2 cellular contexts compared by ENCODE assay signal in the genomic region with DNA sequence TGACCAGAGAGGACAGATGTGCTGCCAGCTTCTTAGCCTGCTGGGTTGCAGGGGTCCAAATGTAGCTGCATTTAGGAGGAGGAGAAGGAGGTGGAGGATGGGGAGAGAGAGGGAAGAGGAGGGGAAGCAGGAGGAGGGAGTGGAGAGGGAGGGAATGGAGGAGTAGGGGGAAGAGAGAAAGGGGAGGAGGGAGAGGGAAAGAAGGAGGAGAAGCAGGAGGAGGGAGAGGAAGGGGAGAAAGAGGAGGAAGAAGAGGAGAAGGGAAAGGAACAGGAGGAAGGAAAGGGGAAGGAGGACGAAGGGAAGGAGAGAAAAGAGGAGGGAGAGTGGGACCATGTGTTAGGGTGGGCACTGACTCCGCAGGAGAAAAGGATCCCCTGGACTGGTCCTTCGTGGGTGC.
TF ChIP-seq lines count a peak whose summit lies in the region.

No MANE protein-coding gene starts in this region.

TF ChIP-seq in GM23338, 12 proteins besides CTCF, POLR2A, EP300 and RAD21 (continues in another document):
- no peak for TF ChIP-seq STAT1 (IDR thresholded peaks at IDR 0.05; ENCODE audit: unreplicated experiment)
- TF ChIP-seq NANOG (IDR thresholded peaks at IDR 0.05; ENCODE audit: borderline replicate concordance), result no peak
- TF ChIP-seq EZH2phosphoT487 (IDR thresholded peaks at IDR 0.05; ENCODE audit: unreplicated experiment), result no peak
- TF ChIP-seq ZNF114 (CRISPR knock-in tag; IDR thresholded peaks at IDR 0.05), result no peak
- no peak for TF ChIP-seq POLR2AphosphoS5 (IDR thresholded peaks at IDR 0.05; ENCODE audit: low read depth)
- TF ChIP-seq, protein P1, sequence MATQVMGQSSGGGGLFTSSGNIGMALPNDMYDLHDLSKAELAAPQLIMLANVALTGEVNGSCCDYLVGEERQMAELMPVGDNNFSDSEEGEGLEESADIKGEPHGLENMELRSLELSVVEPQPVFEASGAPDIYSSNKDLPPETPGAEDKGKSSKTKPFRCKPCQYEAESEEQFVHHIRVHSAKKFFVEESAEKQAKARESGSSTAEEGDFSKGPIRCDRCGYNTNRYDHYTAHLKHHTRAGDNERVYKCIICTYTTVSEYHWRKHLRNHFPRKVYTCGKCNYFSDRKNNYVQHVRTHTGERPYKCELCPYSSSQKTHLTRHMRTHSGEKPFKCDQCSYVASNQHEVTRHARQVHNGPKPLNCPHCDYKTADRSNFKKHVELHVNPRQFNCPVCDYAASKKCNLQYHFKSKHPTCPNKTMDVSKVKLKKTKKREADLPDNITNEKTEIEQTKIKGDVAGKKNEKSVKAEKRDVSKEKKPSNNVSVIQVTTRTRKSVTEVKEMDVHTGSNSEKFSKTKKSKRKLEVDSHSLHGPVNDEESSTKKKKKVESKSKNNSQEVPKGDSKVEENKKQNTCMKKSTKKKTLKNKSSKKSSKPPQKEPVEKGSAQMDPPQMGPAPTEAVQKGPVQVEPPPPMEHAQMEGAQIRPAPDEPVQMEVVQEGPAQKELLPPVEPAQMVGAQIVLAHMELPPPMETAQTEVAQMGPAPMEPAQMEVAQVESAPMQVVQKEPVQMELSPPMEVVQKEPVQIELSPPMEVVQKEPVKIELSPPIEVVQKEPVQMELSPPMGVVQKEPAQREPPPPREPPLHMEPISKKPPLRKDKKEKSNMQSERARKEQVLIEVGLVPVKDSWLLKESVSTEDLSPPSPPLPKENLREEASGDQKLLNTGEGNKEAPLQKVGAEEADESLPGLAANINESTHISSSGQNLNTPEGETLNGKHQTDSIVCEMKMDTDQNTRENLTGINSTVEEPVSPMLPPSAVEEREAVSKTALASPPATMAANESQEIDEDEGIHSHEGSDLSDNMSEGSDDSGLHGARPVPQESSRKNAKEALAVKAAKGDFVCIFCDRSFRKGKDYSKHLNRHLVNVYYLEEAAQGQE (IDR thresholded peaks at IDR 0.05; ENCODE audit: unreplicated experiment), result no peak
- TF ChIP-seq, protein P2, sequence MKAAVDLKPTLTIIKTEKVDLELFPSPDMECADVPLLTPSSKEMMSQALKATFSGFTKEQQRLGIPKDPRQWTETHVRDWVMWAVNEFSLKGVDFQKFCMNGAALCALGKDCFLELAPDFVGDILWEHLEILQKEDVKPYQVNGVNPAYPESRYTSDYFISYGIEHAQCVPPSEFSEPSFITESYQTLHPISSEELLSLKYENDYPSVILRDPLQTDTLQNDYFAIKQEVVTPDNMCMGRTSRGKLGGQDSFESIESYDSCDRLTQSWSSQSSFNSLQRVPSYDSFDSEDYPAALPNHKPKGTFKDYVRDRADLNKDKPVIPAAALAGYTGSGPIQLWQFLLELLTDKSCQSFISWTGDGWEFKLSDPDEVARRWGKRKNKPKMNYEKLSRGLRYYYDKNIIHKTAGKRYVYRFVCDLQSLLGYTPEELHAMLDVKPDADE (IDR thresholded peaks at IDR 0.05), result no peak
- TF ChIP-seq JUNB (IDR thresholded peaks at IDR 0.05; ENCODE audit: unreplicated experiment), result no peak
- no peak for TF ChIP-seq ZNF331 (CRISPR knock-in tag; IDR thresholded peaks at IDR 0.05; ENCODE audit: low read depth)
- TF ChIP-seq CREB1 (CRISPR knock-in tag; IDR thresholded peaks at IDR 0.05; ENCODE audit: low read depth), result no peak

TF ChIP-seq in H1, 55 proteins besides CTCF, POLR2A, EP300 and RAD21:
- TF ChIP-seq JUND (IDR thresholded peaks at IDR 0.05; ENCODE audit: low read length), result no peak
